In genomic region chr7:27840314-27840713, GRCh38 we compare ENCODE assay signal across 13 cellular contexts.
DNase-seq lines count a peak whose midpoint lies in the region; ATAC-seq and TF ChIP-seq lines count a peak whose summit lies in the region.
"Had no signal": no experiment of that assay in that cellular context is flagged by ENCODE, and none has a peak within 500 bp of the region (broad histone marks: within the 10 kb centered on the region; RNA-seq: fewer than 3 reads in every experiment).

No MANE protein-coding gene starts in this region.

- CTCF ChIA-PET in activated CD8-positive, alpha-beta T cell treated with anti-CD3 and anti-CD28 coated beads for 36 hours (lab: Charles Lee), result no interaction called here

- H3K4me3 ChIP-seq in neural progenitor cell (no peak overlapping the region), lower lobe of right lung (no peak overlapping the region), SJCRH30 (no peak overlapping the region)
- H3K4me3 ChIP-seq: left lung, tibial artery had no signal

- no peaks in the 10 kb centered on the region for H3K9me3 Mint-ChIP-seq in activated CD8-positive, alpha-beta T cell treated with anti-CD3 and anti-CD28 coated beads for 36 hours
- H3K9me3 Mint-ChIP-seq in neural progenitor cell, result no peaks in the 10 kb centered on the region
- H3K9me3 Mint-ChIP-seq: brain had no signal

- H3K27me3 Mint-ChIP-seq in activated CD8-positive, alpha-beta T cell treated with anti-CD3 and anti-CD28 coated beads for 36 hours, result no peaks in the 10 kb centered on the region
- peaks cover 2% of the 10 kb centered on the region for H3K27me3 Mint-ChIP-seq in neural progenitor cell (ENCODE audit: insufficient read depth, low read depth)

- H3K4me2 ChIP-seq in neural progenitor cell, result no peak overlapping the region
- H3K4me2 ChIP-seq: KMS-11 had no signal

- H3K27me3 ChIP-seq in neural progenitor cell (no peaks in the 10 kb centered on the region), lower lobe of right lung (ENCODE audit: low read depth) (no peaks in the 10 kb centered on the region), SJCRH30 (no peaks in the 10 kb centered on the region)
- H3K27me3 ChIP-seq: left lung, tibial artery had no signal

- H3F3A ChIP-seq in neural progenitor cell (ENCODE audit: low read depth), result peaks cover 31% of the 10 kb centered on the region

- no peak overlapping the region for H2AFZ ChIP-seq in neural progenitor cell (replicated peaks)

- H3K4me1 ChIP-seq in neural progenitor cell (peaks cover 31% of the 10 kb centered on the region), lower lobe of right lung (no peaks in the 10 kb centered on the region), SJCRH30 (no peaks in the 10 kb centered on the region)
- H3K4me1 ChIP-seq: left lung had no signal

- H3K36me3 Mint-ChIP-seq in activated CD8-positive, alpha-beta T cell treated with anti-CD3 and anti-CD28 coated beads for 36 hours (ENCODE audit: low read depth), result peaks cover 2% of the 10 kb centered on the region
- peaks cover 6% of the 10 kb centered on the region for H3K36me3 Mint-ChIP-seq in neural progenitor cell

- DNase-seq in GM03348 (ENCODE audit: low spot score) (peak; percentile 3), neural progenitor cell (ENCODE audit: low spot score) (no peak), lower lobe of right lung (no peak), SJCRH30 (no peak), NCI-H2171 (lab: John Stamatoyannopoulos, UW) (no peak)
- peak; percentile 53 for DNase-seq in activated CD8-positive, alpha-beta T cell treated with anti-CD3 and anti-CD28 coated beads for 36 hours
- peak; percentile 43 for DNase-seq in central memory CD4-positive, alpha-beta T cell
- DNase-seq in stimulated activated CD4-positive, alpha-beta T cell treated with anti-CD3 and anti-CD28 coated beads, TNF-alpha, amount 100 ng/mL, for 4 hours (ENCODE audit: low read depth in 3 of 3), result peak; percentile 13 to 35 (median 33)
- DNase-seq: tibial artery had no signal

- TF ChIP-seq CTCF in activated CD8-positive, alpha-beta T cell treated with anti-CD3 and anti-CD28 coated beads for 36 hours (IDR thresholded peaks at IDR 0.05), result no peak
- no peak for TF ChIP-seq CTCF in neural progenitor cell (IDR thresholded peaks at IDR 0.05)
- no peak for TF ChIP-seq CTCF in lower lobe of right lung (IDR thresholded peaks at IDR 0.05)

- no peak overlapping the region for H3K9ac ChIP-seq in neural progenitor cell
- H3K9ac ChIP-seq: KMS-11 had no signal

- peak overlapping the region; percentile 60 for H3K27ac Mint-ChIP-seq in activated CD8-positive, alpha-beta T cell treated with anti-CD3 and anti-CD28 coated beads for 36 hours
- no peak overlapping the region for H3K27ac Mint-ChIP-seq in neural progenitor cell
- H3K27ac Mint-ChIP-seq: brain had no signal

- intact Hi-C loops in activated CD8-positive, alpha-beta T cell treated with anti-CD3 and anti-CD28 coated beads for 36 hours (cut with micrococcal nuclease), result no loop called here
- intact Hi-C loops in lower lobe of right lung (cut with DNase I), result no loop called here

- POLR2A ChIA-PET in activated CD8-positive, alpha-beta T cell treated with anti-CD3 and anti-CD28 coated beads for 36 hours (lab: Charles Lee), result no interaction called here

- H3K4me1 Mint-ChIP-seq in activated CD8-positive, alpha-beta T cell treated with anti-CD3 and anti-CD28 coated beads for 36 hours (ENCODE audit: low read depth), result peaks cover 14% of the 10 kb centered on the region
- peaks cover 20% of the 10 kb centered on the region for H3K4me1 Mint-ChIP-seq in neural progenitor cell

- no peak overlapping the region for H3K27ac ChIP-seq in neural progenitor cell
- H3K27ac ChIP-seq in lower lobe of right lung, result no peak overlapping the region
- H3K27ac ChIP-seq in SJCRH30, result no peak overlapping the region
- H3K27ac ChIP-seq: HL-60, KMS-11, left lung, tibial artery had no signal

- no peaks in the 10 kb centered on the region for H3K9me3 ChIP-seq in neural progenitor cell (ENCODE audit: low read depth)
- no peaks in the 10 kb centered on the region for H3K9me3 ChIP-seq in lower lobe of right lung
- no peaks in the 10 kb centered on the region for H3K9me3 ChIP-seq in SJCRH30 (replicated peaks)
- H3K9me3 ChIP-seq: left lung, tibial artery had no signal

- H3K36me3 ChIP-seq in neural progenitor cell, result no peaks in the 10 kb centered on the region
- peaks cover 15% of the 10 kb centered on the region for H3K36me3 ChIP-seq in lower lobe of right lung
- no peaks in the 10 kb centered on the region for H3K36me3 ChIP-seq in SJCRH30

- no peaks in the 10 kb centered on the region for H3K79me2 ChIP-seq in neural progenitor cell (ENCODE audit: low read depth)

- H4K20me1 ChIP-seq in neural progenitor cell (ENCODE audit: low read depth), result no peaks in the 10 kb centered on the region

- peak; percentile 84 for ATAC-seq in activated CD8-positive, alpha-beta T cell treated with anti-CD3 and anti-CD28 coated beads for 36 hours
- no peak for ATAC-seq in lower lobe of right lung
- ATAC-seq: left lung had no signal

- H3K4me3 Mint-ChIP-seq in activated CD8-positive, alpha-beta T cell treated with anti-CD3 and anti-CD28 coated beads for 36 hours, result no peak overlapping the region
- no peak overlapping the region for H3K4me3 Mint-ChIP-seq in neural progenitor cell
- H3K4me3 Mint-ChIP-seq: brain had no signal

Comparison
In these comparisons a context has a peak if more than half of its experiments do, and no peak if none do; other contexts are left out.
1. DNase-seq: peak in GM03348 (single experiment), activated CD8-positive, alpha-beta T cell treated with anti-CD3 and anti-CD28 coated beads for 36 hours (single experiment), central memory CD4-positive, alpha-beta T cell (single experiment) and stimulated activated CD4-positive, alpha-beta T cell treated with anti-CD3 and anti-CD28 coated beads, TNF-alpha, amount 100 ng/mL, for 4 hours (3 of 3); none in neural progenitor cell (single experiment), lower lobe of right lung (single experiment), SJCRH30 (0 of 2) and NCI-H2171 (single experiment).